ENCODE assay signal across 10 cellular contexts in genomic region chr6:41935685-41936072, GRCh38. TPM values are rescaled to one million over a fixed set of nuclear protein-coding genes. Genes with fewer than 3 reads are reported as not detected.
A peak's percentile ranks its signal among the peaks of the same experiment; 100 is the strongest.
DNase-seq lines count a peak whose midpoint lies in the region; ATAC-seq lines count a peak whose summit lies in the region.
"Had no signal": no experiment of that assay in that cellular context is flagged by ENCODE, and none has a peak within 500 bp of the region (broad histone marks: within the 10 kb centered on the region; RNA-seq: fewer than 3 reads in every experiment).

No MANE protein-coding gene starts in this region.

- POLR2A ChIA-PET in CD8-positive, alpha-beta memory T cell (lab: Charles Lee), result interaction anchor here (0.8 to 5.0 kb wide), 2 partner anchors 14 to 149 kb away, joined by 3 to 24 read pairs; partner anchors contain the start of genes BYSL and MED20

- peaks cover 71 to 80% (median 75%) of the 10 kb centered on the region in 3 donors for H3K4me1 Mint-ChIP-seq in CD8-positive, alpha-beta memory T cell
- peaks cover 37% of the 10 kb centered on the region for H3K4me1 Mint-ChIP-seq in activated T-helper 17 cell treated with anti-CD3 and anti-CD28 coated beads, Interleukin-2, amount 50 U/mL, for 72 hours
- H3K4me1 Mint-ChIP-seq in natural killer cell treated with Interleukin-12 subunit alpha and Interleukin-12 subunit beta and Interleukin-15 and Interleukin-18, amount 100 ng/mL, for 72 hours (ENCODE audit: low read depth in 2 of 2), result peaks cover 75 to 77% of the 10 kb centered on the region in 2 donors

- ATAC-seq in HG03108 (IDR thresholded peaks at IDR 0.05; ENCODE audit: unreplicated experiment) (peak; percentile 3), GM18498 (IDR thresholded peaks at IDR 0.05; ENCODE audit: unreplicated experiment) (no peak), GM21423 (IDR thresholded peaks at IDR 0.05; ENCODE audit: unreplicated experiment) (no peak)
- ATAC-seq in activated T-helper 17 cell treated with anti-CD3 and anti-CD28 coated beads, Interleukin-2, amount 50 U/mL, for 72 hours (replicated peaks), result no peak
- peak in 1 of 2 donors; percentile 0 for ATAC-seq in natural killer cell treated with Interleukin-12 subunit alpha and Interleukin-12 subunit beta and Interleukin-15 and Interleukin-18, amount 100 ng/mL, for 72 hours

- H3K9me3 Mint-ChIP-seq in CD8-positive, alpha-beta memory T cell, result no peaks in the 10 kb centered on the region
- H3K9me3 Mint-ChIP-seq in activated T-helper 17 cell treated with anti-CD3 and anti-CD28 coated beads, Interleukin-2, amount 50 U/mL, for 72 hours, result no peaks in the 10 kb centered on the region
- H3K9me3 Mint-ChIP-seq in natural killer cell treated with Interleukin-12 subunit alpha and Interleukin-12 subunit beta and Interleukin-15 and Interleukin-18, amount 100 ng/mL, for 72 hours, result no peaks in the 10 kb centered on the region
- H3K9me3 Mint-ChIP-seq: brain had no signal

- CTCF ChIA-PET in CD8-positive, alpha-beta memory T cell (lab: Charles Lee), result interaction anchor here (0.7 to 11.8 kb wide), 13 partner anchors 9 to 149 kb away, joined by 3 to 167 read pairs (median 4); partner anchors contain the start of genes BYSL, MED20, TAF8 and TOMM6

- no peaks in the 10 kb centered on the region for H3K9me3 ChIP-seq in CD8-positive, alpha-beta memory T cell (ENCODE audit: low read length)
- H3K9me3 ChIP-seq: mucosa of descending colon had no signal

- no peaks in the 10 kb centered on the region for H3K27me3 ChIP-seq in CD8-positive, alpha-beta memory T cell (ENCODE audit: insufficient read depth, low read length, poor library complexity, severe bottlenecking)

- peaks cover 0 to 2% of the 10 kb centered on the region in 2 donors for H3K27me3 Mint-ChIP-seq in CD8-positive, alpha-beta memory T cell
- H3K27me3 Mint-ChIP-seq in activated T-helper 17 cell treated with anti-CD3 and anti-CD28 coated beads, Interleukin-2, amount 50 U/mL, for 72 hours, result no peaks in the 10 kb centered on the region
- no peaks in the 10 kb centered on the region for H3K27me3 Mint-ChIP-seq in natural killer cell treated with Interleukin-12 subunit alpha and Interleukin-12 subunit beta and Interleukin-15 and Interleukin-18, amount 100 ng/mL, for 72 hours

- H3K27ac ChIP-seq in CD8-positive, alpha-beta memory T cell (ENCODE audit: low read depth, low read length), result peak overlapping the region; percentile 40

- peak overlapping the region; percentile 76 to 97 (median 94) for H3K4me3 Mint-ChIP-seq in CD8-positive, alpha-beta memory T cell
- H3K4me3 Mint-ChIP-seq in activated T-helper 17 cell treated with anti-CD3 and anti-CD28 coated beads, Interleukin-2, amount 50 U/mL, for 72 hours, result peak overlapping the region; percentile 94
- peak overlapping the region; percentile 97 for H3K4me3 Mint-ChIP-seq in natural killer cell treated with Interleukin-12 subunit alpha and Interleukin-12 subunit beta and Interleukin-15 and Interleukin-18, amount 100 ng/mL, for 72 hours

- peaks cover 9 to 62% (median 15%) of the 10 kb centered on the region in 3 donors for H3K36me3 Mint-ChIP-seq in CD8-positive, alpha-beta memory T cell
- peaks cover 100% of the 10 kb centered on the region for H3K36me3 Mint-ChIP-seq in activated T-helper 17 cell treated with anti-CD3 and anti-CD28 coated beads, Interleukin-2, amount 50 U/mL, for 72 hours (ENCODE audit: low read depth)
- H3K36me3 Mint-ChIP-seq in natural killer cell treated with Interleukin-12 subunit alpha and Interleukin-12 subunit beta and Interleukin-15 and Interleukin-18, amount 100 ng/mL, for 72 hours, result peaks cover 44% of the 10 kb centered on the region

- peaks cover 60% of the 10 kb centered on the region for H3K36me3 ChIP-seq in CD8-positive, alpha-beta memory T cell (ENCODE audit: insufficient read depth, low read length)

- DNase-seq in CD8-positive, alpha-beta memory T cell, result no peak
- DNase-seq in natural killer cell treated with Interleukin-12 subunit alpha and Interleukin-12 subunit beta and Interleukin-15 and Interleukin-18, amount 100 ng/mL, for 72 hours (ENCODE audit: low spot score), result no peak
- no peak for DNase-seq in activated effector memory CD4-positive, alpha-beta T cell treated with anti-CD3 and anti-CD28 coated beads, Interleukin-2, amount 50 U/mL, for 16 hours
- no peak for DNase-seq in NCI-H526 treated with DMSO at 0.1 percent for 48 hours (lab: John Stamatoyannopoulos, UW)

- H3K27ac Mint-ChIP-seq in CD8-positive, alpha-beta memory T cell, result peak overlapping the region; percentile 81 to 98 (median 94)
- H3K27ac Mint-ChIP-seq in activated T-helper 17 cell treated with anti-CD3 and anti-CD28 coated beads, Interleukin-2, amount 50 U/mL, for 72 hours, result peak overlapping the region; percentile 85
- H3K27ac Mint-ChIP-seq in natural killer cell treated with Interleukin-12 subunit alpha and Interleukin-12 subunit beta and Interleukin-15 and Interleukin-18, amount 100 ng/mL, for 72 hours, result peak overlapping the region; percentile 88 to 95

- H3K4me3 ChIP-seq in CD8-positive, alpha-beta memory T cell (ENCODE audit: low read length), result peak overlapping the region; percentile 53
- H3K4me3 ChIP-seq: mucosa of descending colon had no signal

- peaks cover 62% of the 10 kb centered on the region for H3K4me1 ChIP-seq in CD8-positive, alpha-beta memory T cell (ENCODE audit: insufficient read depth, low read length)

RNA-seq across cellular contexts. Expression of gene CCND3, which starts 5.9 kb away (rescaled TPM):
- total RNA-seq in CD8-positive, alpha-beta memory T cell, result 100 to 1,000 TPM; 283 to 287 TPM
- polyA plus RNA-seq in CD8-positive, alpha-beta memory T cell, result 648 TPM
- 100 to 1,000 TPM; 297 to 332 TPM for total RNA-seq in activated T-helper 17 cell treated with anti-CD3 and anti-CD28 coated beads, Interleukin-2, amount 50 U/mL, for 72 hours
- 100 to 1,000 TPM; 382 to 466 TPM for total RNA-seq in natural killer cell treated with Interleukin-12 subunit alpha and Interleukin-12 subunit beta and Interleukin-15 and Interleukin-18, amount 100 ng/mL, for 72 hours

RNA-seq across cellular contexts. Expression of gene BYSL, which starts 14.4 kb away (rescaled TPM):
- total RNA-seq in CD8-positive, alpha-beta memory T cell, result 10 to 100 TPM; 80.5 to 84.4 TPM
- 5.9 TPM for polyA plus RNA-seq in CD8-positive, alpha-beta memory T cell
- 10 to 100 TPM; 23.3 to 53.1 TPM for total RNA-seq in activated T-helper 17 cell treated with anti-CD3 and anti-CD28 coated beads, Interleukin-2, amount 50 U/mL, for 72 hours
- total RNA-seq in natural killer cell treated with Interleukin-12 subunit alpha and Interleukin-12 subunit beta and Interleukin-15 and Interleukin-18, amount 100 ng/mL, for 72 hours, result 10 to 100 TPM; 48.3 to 73.9 TPM

RNA-seq across cellular contexts. Expression of gene MED20, which starts 14.7 kb away (rescaled TPM):
- 10 to 100 TPM; 18.1 to 21.1 TPM for total RNA-seq in CD8-positive, alpha-beta memory T cell
- polyA plus RNA-seq in CD8-positive, alpha-beta memory T cell, result 5.3 TPM
- total RNA-seq in activated T-helper 17 cell treated with anti-CD3 and anti-CD28 coated beads, Interleukin-2, amount 50 U/mL, for 72 hours, result 10 to 100 TPM; 20.5 to 22.6 TPM
- total RNA-seq in natural killer cell treated with Interleukin-12 subunit alpha and Interleukin-12 subunit beta and Interleukin-15 and Interleukin-18, amount 100 ng/mL, for 72 hours, result 10 to 100 TPM; 25.5 to 33.0 TPM

RNA-seq across cellular contexts. Expression of gene USP49, which starts 40.5 kb away (rescaled TPM):
- total RNA-seq in CD8-positive, alpha-beta memory T cell, result 1 to 10 TPM; 5.0 to 5.2 TPM
- polyA plus RNA-seq in CD8-positive, alpha-beta memory T cell, result 0.59 TPM
- 10 to 100 TPM in 1 of 2 donors, 1 to 10 TPM in 1; 8.0 to 12.0 TPM for total RNA-seq in activated T-helper 17 cell treated with anti-CD3 and anti-CD28 coated beads, Interleukin-2, amount 50 U/mL, for 72 hours
- total RNA-seq in natural killer cell treated with Interleukin-12 subunit alpha and Interleukin-12 subunit beta and Interleukin-15 and Interleukin-18, amount 100 ng/mL, for 72 hours, result 10 to 100 TPM in 1 of 2 donors, 1 to 10 TPM in 1; 8.2 to 15.3 TPM
